Comparison of ENCODE assay signal across 15 cellular contexts in genomic region chr18:10042492-10042891, GRCh38.
"Had no signal": no experiment of that assay in that cellular context is flagged by ENCODE, and none has a peak within 500 bp of the region (broad histone marks: within the 10 kb centered on the region; RNA-seq: fewer than 3 reads in every experiment).

No MANE protein-coding gene starts in this region.

- DNase-seq: activated CD4-positive, alpha-beta memory T cell treated with anti-CD3 and anti-CD28 coated beads, Interleukin-2, amount 10 ng/mL, durations not matched to agents 7 days and 5 days; activated CD4-positive, alpha-beta T cell treated with anti-CD3 and anti-CD28 coated beads for 36 hours; activated effector memory CD4-positive, alpha-beta T cell treated with Interleukin-2 at 50 U/mL for 16 hours; activated naive CD4-positive, alpha-beta T cell treated with anti-CD3 and anti-CD28 coated beads, Interleukin-2, amount 50 U/mL, for 16 hours; activated T-cell treated with anti-CD3 and anti-CD28 coated beads, Interleukin-2, amount 50 U/mL, for 24 hours; immature natural killer cell; midbrain; psoas muscle; stimulated activated CD4-positive, alpha-beta T cell treated with anti-CD3 and anti-CD28 coated beads, Interleukin-12 subunit alpha, Interleukin-12 subunit beta, amount 100 ng/mL, for 4 hours; stimulated activated CD4-positive, alpha-beta T cell treated with anti-CD3 and anti-CD28 coated beads, Interleukin-2, amount 100 ng/mL, for 24 hours; T-helper 17 cell had no signal

- H3K27ac ChIP-seq: epithelial cell of prostate, psoas muscle, right lobe of liver had no signal

- H3K27me3 ChIP-seq: adrenal gland, right lobe of liver had no signal

- H3K4me1 ChIP-seq: adrenal gland, psoas muscle, right lobe of liver had no signal

- ATAC-seq: activated CD4-positive, alpha-beta T cell treated with anti-CD3 and anti-CD28 coated beads for 36 hours; psoas muscle; right lobe of liver; T-helper 17 cell had no signal

- H3K36me3 ChIP-seq: adrenal gland, right lobe of liver had no signal

- H3K4me3 ChIP-seq: adrenal gland, lung, psoas muscle, right lobe of liver had no signal
